28 cellular contexts compared by ENCODE assay signal in the genomic region with DNA sequence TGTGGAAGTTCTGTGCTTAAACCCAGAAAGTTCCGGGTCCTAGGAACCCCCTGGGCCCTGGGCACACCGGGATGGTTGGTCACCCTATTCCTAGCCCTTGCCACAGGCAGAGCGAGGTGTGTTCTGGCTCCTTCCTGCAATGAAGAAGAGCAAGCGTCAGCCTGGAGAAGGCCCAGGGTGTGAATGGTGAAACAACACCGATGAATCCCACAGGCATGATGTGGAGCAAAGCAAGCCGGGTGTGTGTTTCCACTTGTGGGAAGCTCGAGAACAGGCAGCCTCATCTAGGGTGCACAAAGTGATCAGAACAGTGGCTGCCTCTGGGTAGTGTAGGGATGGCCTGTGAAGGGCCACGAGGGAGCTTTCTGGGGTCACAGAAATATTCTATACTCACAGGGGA. TPM values are rescaled to one million over a fixed set of nuclear protein-coding genes. Genes with fewer than 3 reads are reported as not detected.
DNase-seq lines count a peak whose midpoint lies in the region; ATAC-seq and TF ChIP-seq lines count a peak whose summit lies in the region.
"Had no signal": no experiment of that assay in that cellular context is flagged by ENCODE, and none has a peak within 500 bp of the region (broad histone marks: within the 10 kb centered on the region; RNA-seq: fewer than 3 reads in every experiment).

No MANE protein-coding gene starts in this region.

- H2AFZ ChIP-seq in mammary epithelial cell (ENCODE audit: low read depth, low read length) = no peak overlapping the region

- H3K27me3 Mint-ChIP-seq in nephron progenitor cell (ENCODE audit: low read depth, poor library complexity) = peaks cover 9% of the 10 kb centered on the region

- ATAC-seq in HG02970 (IDR thresholded peaks at IDR 0.05; ENCODE audit: low FRiP score, unreplicated experiment) (no peak), HG03442 (IDR thresholded peaks at IDR 0.05; ENCODE audit: unreplicated experiment) (no peak), HG03571 (IDR thresholded peaks at IDR 0.05; ENCODE audit: unreplicated experiment) (no peak)

- no peaks in the 10 kb centered on the region for H3K9me3 ChIP-seq in mammary epithelial cell (replicated peaks; ENCODE audit: insufficient read depth, low read length)
- no peaks in the 10 kb centered on the region for H3K9me3 ChIP-seq in breast epithelium
- H3K9me3 ChIP-seq: BLaER1 treated with 17β-estradiol and CSF1 and Interleukin-3, amounts not matched to agents 10 nM and 100 nM; Caco-2; SJSA1 had no signal

- TF ChIP-seq CTCF in mammary epithelial cell (conservative IDR thresholded peaks at IDR 0.05 in 1 of 2, IDR thresholded peaks at IDR 0.05 in 1 of 2; ENCODE audit: extremely low read depth in 1 of 2, insufficient read depth in 1 of 2, low read depth in 1 of 2, low read length in 2 of 2) = no peak
- no peak for TF ChIP-seq CTCF in breast epithelium (IDR thresholded peaks at IDR 0.05)
- TF ChIP-seq CTCF in nephron progenitor cell (IDR thresholded peaks at IDR 0.05) = no peak

- no peaks in the 10 kb centered on the region for H3K36me3 Mint-ChIP-seq in nephron progenitor cell (ENCODE audit: low read depth)
- H3K36me3 Mint-ChIP-seq: CD4-positive, alpha-beta memory T cell had no signal

- H3K27me3 ChIP-seq in mammary epithelial cell (ENCODE audit: insufficient read depth, low read length) (no peaks in the 10 kb centered on the region), breast epithelium (no peaks in the 10 kb centered on the region)
- H3K27me3 ChIP-seq: BLaER1 treated with 17β-estradiol and CSF1 and Interleukin-3, amounts not matched to agents 10 nM and 100 nM; SJSA1 had no signal

- peaks cover 46% of the 10 kb centered on the region for H3K4me1 Mint-ChIP-seq in nephron progenitor cell

- H3K27ac ChIP-seq in mammary epithelial cell (ENCODE audit: insufficient read depth, low read depth, low read length) = no peak overlapping the region
- no peak overlapping the region for H3K27ac ChIP-seq in breast epithelium
- H3K27ac ChIP-seq: 22Rv1; BLaER1 treated with 17β-estradiol and CSF1 and Interleukin-3, amounts not matched to agents 10 nM and 100 nM; HL-60; KMS-11; SJSA1 had no signal

- H3K9me3 Mint-ChIP-seq in nephron progenitor cell = no peaks in the 10 kb centered on the region
- H3K9me3 Mint-ChIP-seq: CD4-positive, alpha-beta memory T cell had no signal

- DNase-seq in mammary epithelial cell (peak; percentile 27), breast epithelium (ENCODE audit: low spot score in 2 of 2) (no peak), astrocyte of the hippocampus (ENCODE audit: low read depth, low spot score) (peak; percentile 65), nephron progenitor cell (no peak), Kasumi-1 (lab: John Stamatoyannopoulos, UW) (no peak)
- DNase-seq: ACHN; Caco-2; CD4-positive, alpha-beta memory T cell; DMS 273 treated with DMSO at 0.1 percent for 48 hours; DMS79 treated with DMSO at 0.1 percent for 48 hours; H7; IMR-90; MV-4-11; NCI-H1694; NCI-H2081 treated with DMSO at 0.1 percent for 48 hours; NCI-H2171 treated with DMSO at 0.1 percent for 48 hours; NCI-H446; NCI-H526; OCI-M1 had no signal

- H3K79me2 ChIP-seq in mammary epithelial cell (ENCODE audit: insufficient read depth, low read length) = no peaks in the 10 kb centered on the region

- H3K27ac Mint-ChIP-seq in nephron progenitor cell = peak overlapping the region; percentile 14

- BruUV-seq in mammary epithelial cell (replicated peaks; lab: Mats Ljungman, UMichigan) = no TSS peak

- no peaks in the 10 kb centered on the region for H4K20me1 ChIP-seq in mammary epithelial cell (ENCODE audit: insufficient read depth, low read length)
- H4K20me1 ChIP-seq: BLaER1 treated with 17β-estradiol and CSF1 and Interleukin-3, amounts not matched to agents 10 nM and 100 nM had no signal

- H3K9ac ChIP-seq in mammary epithelial cell (ENCODE audit: insufficient read depth, low read length) = no peak overlapping the region
- H3K9ac ChIP-seq: BLaER1 treated with 17β-estradiol and CSF1 and Interleukin-3, amounts not matched to agents 10 nM and 100 nM; KMS-11 had no signal

- H3K4me3 ChIP-seq in mammary epithelial cell (replicated peaks in 1 of 3; ENCODE audit: insufficient read depth in 1 of 3, low read depth in 2 of 3, low read length in 3 of 3) (no peak overlapping the region), breast epithelium (no peak overlapping the region)
- H3K4me3 ChIP-seq: BLaER1 treated with 17β-estradiol and CSF1 and Interleukin-3, amounts not matched to agents 10 nM and 100 nM; SJSA1 had no signal

- no peak overlapping the region for H3K4me3 Mint-ChIP-seq in nephron progenitor cell
- H3K4me3 Mint-ChIP-seq: CD4-positive, alpha-beta memory T cell had no signal

- peaks cover 5% of the 10 kb centered on the region for H3K4me1 ChIP-seq in mammary epithelial cell (ENCODE audit: insufficient read depth, low read length)
- H3K4me1 ChIP-seq in breast epithelium = no peaks in the 10 kb centered on the region
- H3K4me1 ChIP-seq: Caco-2 had no signal

- WGBS in mammary epithelial cell (ENCODE audit: low coverage, missing lambda C conversion rate) = 53% methylated on average over 8 of the region's 8 CpGs

- H3K4me2 ChIP-seq in mammary epithelial cell (ENCODE audit: insufficient read depth, low read depth, low read length) = no peak overlapping the region
- H3K4me2 ChIP-seq: BLaER1 treated with 17β-estradiol and CSF1 and Interleukin-3, amounts not matched to agents 10 nM and 100 nM; KMS-11 had no signal

- H3K36me3 ChIP-seq in mammary epithelial cell (ENCODE audit: insufficient read depth, low read length) = no peaks in the 10 kb centered on the region
- H3K36me3 ChIP-seq in breast epithelium = no peaks in the 10 kb centered on the region
- H3K36me3 ChIP-seq: BLaER1 treated with 17β-estradiol and CSF1 and Interleukin-3, amounts not matched to agents 10 nM and 100 nM; SJSA1 had no signal

- no peak for TF ChIP-seq POLR2A in breast epithelium (IDR thresholded peaks at IDR 0.05)

- intact Hi-C loops in mammary epithelial cell (cut with micrococcal nuclease) (no loop called here), breast epithelium (cut with DNase I; ENCODE audit: low total_unique reads) (no loop called here)

- CTCF ChIA-PET in mammary epithelial cell (lab: Charles Lee; ENCODE audit: low non-redundant PET) = no interaction called here

- in situ Hi-C loops in mammary epithelial cell (cut with MboI; ENCODE audit: low sequenced_read_pairs in 2 of 2) = no loop called here

- dilution Hi-C loops in mammary epithelial cell (cut with HindIII; ENCODE audit: low sequenced_read_pairs) = no loop called here

RNA-seq across cellular contexts. Expression of a gene that starts 13.8 kb away (rescaled TPM):
- total RNA-seq in mammary epithelial cell = not detected
- polyA plus RNA-seq in mammary epithelial cell = not detected
- polyA minus RNA-seq in mammary epithelial cell = not detected
- not detected for total RNA-seq in breast epithelium
- total RNA-seq: Caco-2; CD4-positive, alpha-beta memory T cell; H7; HT1080; IMR-90; SJSA1 had no signal
- polyA plus RNA-seq: CD4-positive, alpha-beta memory T cell; IMR-90 had no signal

RNA-seq across cellular contexts. Expression of a gene that starts 35.1 kb away (rescaled TPM):
- under 1 TPM in 1 of 2 donors, not detected in 1; 0.17 TPM for total RNA-seq in mammary epithelial cell
- polyA plus RNA-seq in mammary epithelial cell = not detected
- not detected for polyA minus RNA-seq in mammary epithelial cell
- total RNA-seq in breast epithelium = under 1 TPM in 2 of 3 donors, not detected in 1; 0.15 to 0.96 TPM
- total RNA-seq: Caco-2; CD4-positive, alpha-beta memory T cell; H7; HT1080; IMR-90; SJSA1 had no signal
- polyA plus RNA-seq: CD4-positive, alpha-beta memory T cell; IMR-90 had no signal

RNA-seq across cellular contexts. Expression of a gene that starts 39.2 kb away (rescaled TPM):
- total RNA-seq in mammary epithelial cell (10 to 100 TPM; 15.3 to 30.1 TPM), breast epithelium (10 to 100 TPM; 29.5 to 52.7 (median 39.0) TPM)
- polyA plus RNA-seq in mammary epithelial cell = 19.6 TPM
- polyA minus RNA-seq in mammary epithelial cell = 26.0 TPM

Comparison
In these comparisons a context has a peak if more than half of its experiments do, and no peak if none do; other contexts are left out.
1. DNase-seq: peak in mammary epithelial cell (single experiment) and astrocyte of the hippocampus (single experiment); none in breast epithelium (0 of 2), nephron progenitor cell (single experiment) and Kasumi-1 (0 of 2).